Comparison of ENCODE assay signal across 20 cellular contexts in genomic region chr15:99455796-99456160, GRCh38.
A peak's percentile ranks its signal among the peaks of the same experiment; 100 is the strongest.
DNase-seq lines count a peak whose midpoint lies in the region; ATAC-seq and TF ChIP-seq lines count a peak whose summit lies in the region.
"Had no signal": no experiment of that assay in that cellular context is flagged by ENCODE, and none has a peak within 500 bp of the region (broad histone marks: within the 10 kb centered on the region; RNA-seq: fewer than 3 reads in every experiment).

No MANE protein-coding gene starts in this region.

- no peaks in the 10 kb centered on the region for H3K36me3 Mint-ChIP-seq in CD4-positive, alpha-beta T cell (ENCODE audit: low read depth)

- H3K27ac ChIP-seq in ascending aorta = peak overlapping the region; percentile 95 to 96
- H3K27ac ChIP-seq in layer of hippocampus (ENCODE audit: low read depth, low read length) = peak overlapping the region; percentile 82
- peak overlapping the region in 4 of 5 donors; percentile 76 to 87 (median 86) for H3K27ac ChIP-seq in stomach
- no peak overlapping the region for H3K27ac ChIP-seq in CD4-positive, alpha-beta T cell (ENCODE audit: low read depth, low read length)

- H3K4me1 ChIP-seq in ascending aorta = peaks cover 21 to 36% of the 10 kb centered on the region in 2 donors
- peaks cover 41 to 47% (median 44%) of the 10 kb centered on the region in 4 donors for H3K4me1 ChIP-seq in stomach
- H3K4me1 ChIP-seq: BE2C had no signal

- intact Hi-C loops in ascending aorta (cut with DNase I) (loop anchor here (1.0 to 5.0 kb wide), 5 partner anchors 21 to 248 kb away; partner anchors contain the start of gene MEF2A), stomach (cut with DNase I; ENCODE audit: low total_unique reads) (no loop called here)
- intact Hi-C loops in CD4-positive, alpha-beta T cell (cut with DNase I, micrococcal nuclease) = no loop called here

- ATAC-seq in CD4-positive, alpha-beta T cell (ENCODE audit: poor library complexity) = no peak
- ATAC-seq in GM18498 (IDR thresholded peaks at IDR 0.05; ENCODE audit: unreplicated experiment) = no peak
- ATAC-seq: activated naive CD8-positive, alpha-beta T cell treated with anti-CD3 and anti-CD28 coated beads, Interleukin-2, amount 50 U/mL, for 24 hours; activated T-cell treated with anti-CD3 and anti-CD28 coated beads, Interleukin-2, amount 50 U/mL, for 4 hours; GM12878 had no signal

- H3K4me3 ChIP-seq in ascending aorta = no peak overlapping the region
- H3K4me3 ChIP-seq in stomach = no peak overlapping the region
- H3K4me3 ChIP-seq: GM12878, spleen had no signal

- no peak overlapping the region for H3K27ac Mint-ChIP-seq in CD4-positive, alpha-beta T cell
- H3K27ac Mint-ChIP-seq: activated naive CD8-positive, alpha-beta T cell treated with anti-CD3 and anti-CD28 coated beads, Interleukin-2, amount 50 U/mL, for 24 hours had no signal

- H3K36me3 ChIP-seq in ascending aorta (no peaks in the 10 kb centered on the region), stomach (no peaks in the 10 kb centered on the region)
- H3K36me3 ChIP-seq: BE2C, spleen had no signal

- no peaks in the 10 kb centered on the region for H3K9me3 ChIP-seq in ascending aorta
- no peaks in the 10 kb centered on the region for H3K9me3 ChIP-seq in stomach
- H3K9me3 ChIP-seq in CD4-positive, alpha-beta T cell (ENCODE audit: control insufficient read depth, low read length) = no peaks in the 10 kb centered on the region
- H3K9me3 ChIP-seq: BE2C had no signal

- no peaks in the 10 kb centered on the region for H3K27me3 Mint-ChIP-seq in CD4-positive, alpha-beta T cell
- H3K27me3 Mint-ChIP-seq: activated naive CD8-positive, alpha-beta T cell treated with anti-CD3 and anti-CD28 coated beads, Interleukin-2, amount 50 U/mL, for 24 hours had no signal

- no peak for TF ChIP-seq POLR2A in stomach (IDR thresholded peaks at IDR 0.05)

- CTCF ChIA-PET in CD4-positive, alpha-beta T cell (lab: Charles Lee) = interaction anchor here (0.6 kb wide), 1 partner anchor 801 kb away, joined by 4 read pairs; no protein-coding TSS in a partner anchor

- POLR2A ChIA-PET in CD4-positive, alpha-beta T cell (lab: Charles Lee) = no interaction called here

- H3K4me1 Mint-ChIP-seq in CD4-positive, alpha-beta T cell (ENCODE audit: low read depth) = peaks cover 13% of the 10 kb centered on the region

- no peak overlapping the region for H3K4me3 Mint-ChIP-seq in CD4-positive, alpha-beta T cell
- H3K4me3 Mint-ChIP-seq: activated naive CD8-positive, alpha-beta T cell treated with anti-CD3 and anti-CD28 coated beads, Interleukin-2, amount 50 U/mL, for 24 hours; activated T-cell treated with anti-CD3 and anti-CD28 coated beads, Interleukin-2, amount 50 U/mL, for 4 hours had no signal

- no peaks in the 10 kb centered on the region for H3K27me3 ChIP-seq in ascending aorta
- no peaks in the 10 kb centered on the region for H3K27me3 ChIP-seq in layer of hippocampus (ENCODE audit: control insufficient read depth, insufficient read depth, low read length)
- H3K27me3 ChIP-seq in stomach = no peaks in the 10 kb centered on the region
- H3K27me3 ChIP-seq in CD4-positive, alpha-beta T cell (ENCODE audit: control insufficient read depth, insufficient read depth, low read length) = no peaks in the 10 kb centered on the region
- H3K27me3 ChIP-seq: BE2C, spleen had no signal

- DNase-seq in ELR (ENCODE audit: low read depth) = peak; percentile 21
- DNase-seq in ascending aorta (ENCODE audit: low spot score in 2 of 2) = peak in 1 of 2 donors; percentile 66
- no peak for DNase-seq in stomach
- DNase-seq in DMS79 treated with DMSO at 0.1 percent for 48 hours (lab: John Stamatoyannopoulos, UW) = no peak
- DNase-seq in CD4-positive, alpha-beta T cell = no peak
- DNase-seq in SKM-1 (lab: John Stamatoyannopoulos, UW; ENCODE audit: unreplicated experiment) = no peak
- DNase-seq: activated CD4-positive, alpha-beta T cell treated with anti-CD3 and anti-CD28 coated beads for 48 hours; activated naive CD8-positive, alpha-beta T cell treated with anti-CD3 and anti-CD28 coated beads, Interleukin-2, amount 50 U/mL, for 24 hours; activated T-cell treated with anti-CD3 and anti-CD28 coated beads, Interleukin-2, amount 50 U/mL, for 4 hours; BE2C; mesendoderm; NCI-H2081 treated with DMSO at 0.1 percent for 48 hours; NCI-H748 treated with DMSO at 0.1 percent for 48 hours; occipital lobe; RPMI8226; spleen; T-helper 9 cell had no signal

- TF ChIP-seq CTCF in ascending aorta (IDR thresholded peaks at IDR 0.05) = no peak
- TF ChIP-seq CTCF in stomach (IDR thresholded peaks at IDR 0.05) = no peak
- no peak for TF ChIP-seq CTCF in CD4-positive, alpha-beta T cell (IDR thresholded peaks at IDR 0.05)

- TF ChIP-seq EP300 in stomach (IDR thresholded peaks at IDR 0.05) = no peak

- peaks cover 5% of the 10 kb centered on the region for H3K9me3 Mint-ChIP-seq in CD4-positive, alpha-beta T cell
